Comparison of ENCODE assay signal across 9 cellular contexts in genomic region chr13:36453518-36453917, GRCh38. TPM values are rescaled to one million over a fixed set of nuclear protein-coding genes. Genes with fewer than 3 reads are reported as not detected.
DNase-seq lines count a peak whose midpoint lies in the region; ATAC-seq and TF ChIP-seq lines count a peak whose summit lies in the region.
"Had no signal": no experiment of that assay in that cellular context is flagged by ENCODE, and none has a peak within 500 bp of the region (broad histone marks: within the 10 kb centered on the region; RNA-seq: fewer than 3 reads in every experiment).

No MANE protein-coding gene starts in this region.

- no peak overlapping the region for H3K4me3 ChIP-seq in DND-41 (ENCODE audit: low read depth in 1 of 2, low read length in 2 of 2)
- no peak overlapping the region for H3K4me3 ChIP-seq in brain microvascular endothelial cell (ENCODE audit: low read depth, low read length)

- in situ Hi-C loops in brain microvascular endothelial cell (cut with HindIII; ENCODE audit: low pct_ligation_motif_present, low sequenced_read_pairs): no loop called here

- ATAC-seq in DND-41 (ENCODE audit: insufficient read depth, low read depth) (peak; percentile 41; the same call in 1 of the 3 replicates), HG02642 (IDR thresholded peaks at IDR 0.05; ENCODE audit: poor library complexity, unreplicated experiment) (no peak)

- no peak for DNase-seq in DND-41
- DNase-seq in NCI-H1092 (lab: John Stamatoyannopoulos, UW): peak; percentile 5
- DNase-seq in brain microvascular endothelial cell: no peak
- DNase-seq in lung microvascular endothelial cell (ENCODE audit: low read depth in 2 of 2): peak; percentile 58 to 73
- DNase-seq in GM20000 (ENCODE audit: low spot score): no peak
- no peak for DNase-seq in activated naive CD4-positive, alpha-beta T cell (lab: John Stamatoyannopoulos, UW)
- no peak for DNase-seq in activated CD4-positive, alpha-beta T cell treated with anti-CD3 and anti-CD28 coated beads for 4 hours

- H3K79me2 ChIP-seq in DND-41 (ENCODE audit: insufficient read depth, low read length): no peaks in the 10 kb centered on the region

- H3K9ac ChIP-seq in DND-41 (ENCODE audit: low read depth, low read length): no peak overlapping the region

- H3K27ac ChIP-seq in DND-41 (ENCODE audit: low read length): no peak overlapping the region
- no peak overlapping the region for H3K27ac ChIP-seq in brain microvascular endothelial cell
- H3K27ac ChIP-seq: epithelial cell of prostate had no signal

- peaks cover 25% of the 10 kb centered on the region for H3K4me1 ChIP-seq in DND-41 (ENCODE audit: insufficient read depth, low read length)

- no peak overlapping the region for H3K4me2 ChIP-seq in DND-41 (ENCODE audit: insufficient read depth, low read length)

- H3K27me3 ChIP-seq in DND-41 (ENCODE audit: insufficient read depth, low read length, poor library complexity): no peaks in the 10 kb centered on the region
- no peaks in the 10 kb centered on the region for H3K27me3 ChIP-seq in brain microvascular endothelial cell (replicated peaks)

- no peak overlapping the region for H2AFZ ChIP-seq in DND-41 (ENCODE audit: low read depth, low read length)

- TF ChIP-seq CTCF in DND-41 (IDR thresholded peaks at IDR 0.05; ENCODE audit: borderline replicate concordance, extremely low read depth, low read length, poor library complexity, severe bottlenecking): peak; percentile 59
- TF ChIP-seq CTCF in brain microvascular endothelial cell (IDR thresholded peaks at IDR 0.05; ENCODE audit: low read depth, low read length, missing control alignments): peak; percentile 25
- TF ChIP-seq CTCF in GM20000 (IDR thresholded peaks at IDR 0.05; ENCODE audit: extremely low read depth, missing control alignments): no peak

- H4K20me1 ChIP-seq in DND-41 (ENCODE audit: insufficient read depth, low read length): no peaks in the 10 kb centered on the region

- H3K9me3 ChIP-seq in DND-41 (ENCODE audit: insufficient read depth, low read length, severe bottlenecking): no peaks in the 10 kb centered on the region

- no peaks in the 10 kb centered on the region for H3K36me3 ChIP-seq in DND-41 (ENCODE audit: insufficient read depth, low read length)
- H3K36me3 ChIP-seq in brain microvascular endothelial cell (replicated peaks): no peaks in the 10 kb centered on the region

RNA-seq across cellular contexts. Expression of gene CCNA1, which starts 21.2 kb away (rescaled TPM):
- 0.20 and 9.8 TPM in 2 replicates for total RNA-seq in lung microvascular endothelial cell

Comparison
In these comparisons a context has a peak if more than half of its experiments do, and no peak if none do; other contexts are left out.
1. DNase-seq: peak in NCI-H1092 (single experiment) and lung microvascular endothelial cell (2 of 2); none in DND-41 (single experiment), brain microvascular endothelial cell (single experiment), GM20000 (single experiment), activated naive CD4-positive, alpha-beta T cell (0 of 4) and activated CD4-positive, alpha-beta T cell treated with anti-CD3 and anti-CD28 coated beads for 4 hours (0 of 2).